ENCODE assay signal across 8 cellular contexts in genomic region chr4:103008875-103009729, GRCh38. TPM values are rescaled to one million over a fixed set of nuclear protein-coding genes. Genes with fewer than 3 reads are reported as not detected.
DNase-seq lines count a peak whose midpoint lies in the region; ATAC-seq and FAIRE-seq lines count a peak whose summit lies in the region.

No MANE protein-coding gene starts in this region.

- H3K9me3 Mint-ChIP-seq in stimulated activated naive CD8-positive, alpha-beta T cell treated with anti-CD3 and anti-CD28 coated beads, Interleukin-15, amount 100 ng/mL, for 72 hours = no peaks in the 10 kb centered on the region
- no peaks in the 10 kb centered on the region for H3K9me3 Mint-ChIP-seq in activated CD4-positive, alpha-beta memory T cell treated with anti-CD3 and anti-CD28 coated beads, Interleukin-2, amount 10 ng/mL, durations not matched to agents 7 days and 5 days

- CTCF ChIA-PET in activated CD4-positive, alpha-beta memory T cell treated with anti-CD3 and anti-CD28 coated beads, Interleukin-2, amount 10 ng/mL, durations not matched to agents 7 days and 5 days (lab: Charles Lee) = interaction anchor here (0.8 to 2.3 kb wide), 13 partner anchors 9 to 578 kb away, joined by 3 to 10 read pairs (median 5); partner anchors contain the start of gene BDH2

- H3K4me1 Mint-ChIP-seq in stimulated activated naive CD8-positive, alpha-beta T cell treated with anti-CD3 and anti-CD28 coated beads, Interleukin-15, amount 100 ng/mL, for 72 hours = no peaks in the 10 kb centered on the region
- peaks cover 3% of the 10 kb centered on the region for H3K4me1 Mint-ChIP-seq in activated CD4-positive, alpha-beta memory T cell treated with anti-CD3 and anti-CD28 coated beads, Interleukin-2, amount 10 ng/mL, durations not matched to agents 7 days and 5 days

- no peak overlapping the region for H3K4me3 Mint-ChIP-seq in stimulated activated naive CD8-positive, alpha-beta T cell treated with anti-CD3 and anti-CD28 coated beads, Interleukin-15, amount 100 ng/mL, for 72 hours
- no peak overlapping the region for H3K4me3 Mint-ChIP-seq in activated CD4-positive, alpha-beta memory T cell treated with anti-CD3 and anti-CD28 coated beads, Interleukin-2, amount 10 ng/mL, durations not matched to agents 7 days and 5 days

- FAIRE-seq in GM19239 (lab: Jason Lieb, UNC) = peak; percentile 90

- ATAC-seq in HG03354 (IDR thresholded peaks at IDR 0.05; ENCODE audit: poor library complexity, severe bottlenecking, unreplicated experiment) = peak; percentile 91
- peak; percentile 87 for ATAC-seq in stimulated activated naive CD8-positive, alpha-beta T cell treated with anti-CD3 and anti-CD28 coated beads, Interleukin-15, amount 100 ng/mL, for 72 hours

- H3K36me3 Mint-ChIP-seq in activated CD4-positive, alpha-beta memory T cell treated with anti-CD3 and anti-CD28 coated beads, Interleukin-2, amount 10 ng/mL, durations not matched to agents 7 days and 5 days (ENCODE audit: low read depth) = no peaks in the 10 kb centered on the region

- peaks cover 8% of the 10 kb centered on the region for H3K27me3 Mint-ChIP-seq in stimulated activated naive CD8-positive, alpha-beta T cell treated with anti-CD3 and anti-CD28 coated beads, Interleukin-15, amount 100 ng/mL, for 72 hours
- H3K27me3 Mint-ChIP-seq in activated CD4-positive, alpha-beta memory T cell treated with anti-CD3 and anti-CD28 coated beads, Interleukin-2, amount 10 ng/mL, durations not matched to agents 7 days and 5 days = peaks cover 2% of the 10 kb centered on the region

- H3K27ac Mint-ChIP-seq in stimulated activated naive CD8-positive, alpha-beta T cell treated with anti-CD3 and anti-CD28 coated beads, Interleukin-15, amount 100 ng/mL, for 72 hours = no peak overlapping the region
- H3K27ac Mint-ChIP-seq in activated CD4-positive, alpha-beta memory T cell treated with anti-CD3 and anti-CD28 coated beads, Interleukin-2, amount 10 ng/mL, durations not matched to agents 7 days and 5 days = no peak overlapping the region

- POLR2A ChIA-PET in activated CD4-positive, alpha-beta memory T cell treated with anti-CD3 and anti-CD28 coated beads, Interleukin-2, amount 10 ng/mL, durations not matched to agents 7 days and 5 days (lab: Charles Lee) = interaction anchor here (0.9 to 1.2 kb wide), 3 partner anchors 11 to 183 kb away, joined by 3 read pairs; partner anchors contain the start of genes SLC9B1 and UBE2D3

- DNase-seq in DMS79 treated with DMSO at 0.1 percent for 48 hours (lab: John Stamatoyannopoulos, UW) (peak; percentile 25), GM19239 (ENCODE audit: insufficient read length, low spot score) (no peak), NCI-H748 (lab: John Stamatoyannopoulos, UW; ENCODE audit: unreplicated experiment) (peak; percentile 55), brain pericyte (ENCODE audit: low read depth, low spot score) (peak; percentile 44), inferior parietal cortex (ENCODE audit: extremely low spot score) (peak; percentile 86)
- DNase-seq in stimulated activated naive CD8-positive, alpha-beta T cell treated with anti-CD3 and anti-CD28 coated beads, Interleukin-15, amount 100 ng/mL, for 72 hours = peak in 1 of 2 donors; percentile 16
- no peak for DNase-seq in activated CD4-positive, alpha-beta memory T cell treated with anti-CD3 and anti-CD28 coated beads, Interleukin-2, amount 10 ng/mL, durations not matched to agents 7 days and 5 days

RNA-seq across cellular contexts. Expression of gene SLC9B1, which starts 10.4 kb away (rescaled TPM):
- total RNA-seq in activated CD4-positive, alpha-beta memory T cell treated with anti-CD3 and anti-CD28 coated beads, Interleukin-2, amount 10 ng/mL, durations not matched to agents 7 days and 5 days = 1 to 10 TPM; 1.9 to 2.3 TPM

Comparison
In these comparisons a context has a peak if more than half of its experiments do, and no peak if none do; other contexts are left out.
1. DNase-seq: peak in DMS79 treated with DMSO at 0.1 percent for 48 hours (single experiment), NCI-H748 (single experiment), brain pericyte (single experiment) and inferior parietal cortex (single experiment); none in GM19239 (single experiment) and activated CD4-positive, alpha-beta memory T cell treated with anti-CD3 and anti-CD28 coated beads, Interleukin-2, amount 10 ng/mL, durations not matched to agents 7 days and 5 days (single experiment).